ENCODE assay signal across 8 cellular contexts in the genomic region with DNA sequence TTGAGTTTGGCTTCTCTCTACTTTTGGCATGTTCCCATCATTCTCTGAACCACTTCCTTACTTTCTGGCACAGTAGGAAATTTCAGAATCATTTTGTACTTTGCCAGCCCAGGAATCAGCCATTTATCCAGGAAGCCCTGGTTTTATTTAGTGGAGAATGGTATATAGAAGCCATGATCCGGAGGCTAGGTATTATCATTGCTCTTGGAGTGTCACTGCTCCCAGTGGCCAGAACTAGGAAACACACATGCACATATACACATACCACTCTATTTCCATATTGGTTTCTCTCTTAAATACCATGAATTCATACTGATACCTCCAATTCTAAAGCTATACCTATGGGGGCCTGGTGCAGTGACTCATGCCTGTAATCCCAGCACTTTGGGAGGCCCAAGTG. TPM values are rescaled to one million over a fixed set of nuclear protein-coding genes. Genes with fewer than 3 reads are reported as not detected.
DNase-seq lines count a peak whose midpoint lies in the region; ATAC-seq and TF ChIP-seq lines count a peak whose summit lies in the region.

No MANE protein-coding gene starts in this region.

- ATAC-seq in HG03196 (IDR thresholded peaks at IDR 0.05; ENCODE audit: unreplicated experiment) (peak; percentile 62), mucosa of descending colon (peak; percentile 57)
- ATAC-seq in activated T-cell treated with anti-CD3 and anti-CD28 coated beads, Interleukin-2, amount 50 U/mL, for 72 hours (replicated peaks in 1 of 2): peak; percentile 64 to 89
- no peak for ATAC-seq in CD4-positive, alpha-beta T cell (ENCODE audit: poor library complexity)

- H3K4me1 ChIP-seq in mucosa of descending colon (ENCODE audit: low read depth): no peaks in the 10 kb centered on the region
- H3K4me1 ChIP-seq in vagina: no peaks in the 10 kb centered on the region
- H3K4me1 ChIP-seq in neuronal stem cell (ENCODE audit: control insufficient read depth in 2 of 2, insufficient read depth in 1 of 2, low read depth in 1 of 2, low read length in 2 of 2): no peaks in the 10 kb centered on the region

- no peak overlapping the region for H3K27ac Mint-ChIP-seq in activated T-cell treated with anti-CD3 and anti-CD28 coated beads, Interleukin-2, amount 50 U/mL, for 72 hours
- H3K27ac Mint-ChIP-seq in CD4-positive, alpha-beta T cell: no peak overlapping the region

- no peak overlapping the region for H3K4me3 Mint-ChIP-seq in activated T-cell treated with anti-CD3 and anti-CD28 coated beads, Interleukin-2, amount 50 U/mL, for 72 hours
- H3K4me3 Mint-ChIP-seq in CD4-positive, alpha-beta T cell: no peak overlapping the region

- H2BK5ac ChIP-seq in neuronal stem cell (ENCODE audit: low read length): no peak overlapping the region

- H3K36me3 ChIP-seq in mucosa of descending colon (ENCODE audit: low read depth) (no peaks in the 10 kb centered on the region), vagina (no peaks in the 10 kb centered on the region), neuronal stem cell (replicated peaks in 1 of 2; ENCODE audit: control insufficient read depth in 2 of 2, insufficient read depth in 2 of 2, low read length in 2 of 2) (peaks cover 0 to 5% of the 10 kb centered on the region in 2 donors)

- no CpG with 5 or more reads among the region's 1 CpG for WGBS in neuronal stem cell (ENCODE audit: extremely low coverage in 2 of 2, insufficient read length in 2 of 2, insufficient replicate concordance in 1 of 2), 2 donors

- no peak for TF ChIP-seq POLR2A in vagina (IDR thresholded peaks at IDR 0.05)

- TF ChIP-seq CTCF in mucosa of descending colon (IDR thresholded peaks at IDR 0.05) (no peak), vagina (IDR thresholded peaks at IDR 0.05) (no peak)
- no peak for TF ChIP-seq CTCF in CD4-positive, alpha-beta T cell (IDR thresholded peaks at IDR 0.05)

- no peaks in the 10 kb centered on the region for H3K36me3 Mint-ChIP-seq in activated T-cell treated with anti-CD3 and anti-CD28 coated beads, Interleukin-2, amount 50 U/mL, for 72 hours (ENCODE audit: insufficient read depth in 2 of 2)
- peaks cover 5% of the 10 kb centered on the region for H3K36me3 Mint-ChIP-seq in CD4-positive, alpha-beta T cell (ENCODE audit: low read depth)

- no peak overlapping the region for H2BK12ac ChIP-seq in neuronal stem cell (ENCODE audit: low read length)

- no peaks in the 10 kb centered on the region for H3K27me3 Mint-ChIP-seq in activated T-cell treated with anti-CD3 and anti-CD28 coated beads, Interleukin-2, amount 50 U/mL, for 72 hours (ENCODE audit: low read depth)
- H3K27me3 Mint-ChIP-seq in CD4-positive, alpha-beta T cell: no peaks in the 10 kb centered on the region

- intact Hi-C loops in mucosa of descending colon (cut with DNase I, micrococcal nuclease) (no loop called here), vagina (cut with DNase I) (no loop called here)
- intact Hi-C loops in CD4-positive, alpha-beta T cell (cut with DNase I, micrococcal nuclease): no loop called here

- no peak overlapping the region for H4K8ac ChIP-seq in neuronal stem cell (ENCODE audit: low read depth, low read length)

- H3K14ac ChIP-seq in neuronal stem cell (ENCODE audit: low read length): no peak overlapping the region

- H3K18ac ChIP-seq in neuronal stem cell (ENCODE audit: low read length): no peak overlapping the region

- no peak overlapping the region for H3K4me3 ChIP-seq in mucosa of descending colon
- H3K4me3 ChIP-seq in vagina: no peak overlapping the region
- H3K4me3 ChIP-seq in neuronal stem cell (ENCODE audit: low read length in 2 of 2): no peak overlapping the region

- no peak overlapping the region for H2AK5ac ChIP-seq in neuronal stem cell (ENCODE audit: low read depth, low read length)

- H3K27me3 ChIP-seq in vagina (no peaks in the 10 kb centered on the region), neuronal stem cell (ENCODE audit: control insufficient read depth in 3 of 3, insufficient read depth in 3 of 3, low read depth in 1 of 3, low read length in 3 of 3) (no peaks in the 10 kb centered on the region)
- no peaks in the 10 kb centered on the region for H3K27me3 ChIP-seq in CD4-positive, alpha-beta T cell (ENCODE audit: control insufficient read depth, insufficient read depth, low read length)

- no peak overlapping the region for H3K9ac ChIP-seq in neuronal stem cell (ENCODE audit: low read depth, low read length, poor library complexity)

- no peak overlapping the region for H3K23ac ChIP-seq in neuronal stem cell (ENCODE audit: low read depth, low read length, poor library complexity)

- H3K9me3 Mint-ChIP-seq in activated T-cell treated with anti-CD3 and anti-CD28 coated beads, Interleukin-2, amount 50 U/mL, for 72 hours: no peaks in the 10 kb centered on the region
- H3K9me3 Mint-ChIP-seq in CD4-positive, alpha-beta T cell: no peaks in the 10 kb centered on the region

- no peak overlapping the region for H4K91ac ChIP-seq in neuronal stem cell (ENCODE audit: low read depth, low read length, poor library complexity)

- no peak overlapping the region for H3K27ac ChIP-seq in vagina
- H3K27ac ChIP-seq in CD4-positive, alpha-beta T cell (ENCODE audit: low read depth, low read length): no peak overlapping the region
- H3K27ac ChIP-seq in neuronal stem cell (replicated peaks; ENCODE audit: low read length): no peak overlapping the region

- H3K9me3 ChIP-seq in mucosa of descending colon: no peaks in the 10 kb centered on the region
- H3K9me3 ChIP-seq in vagina: no peaks in the 10 kb centered on the region
- H3K9me3 ChIP-seq in CD4-positive, alpha-beta T cell (ENCODE audit: control insufficient read depth, low read length): no peaks in the 10 kb centered on the region
- H3K9me3 ChIP-seq in neuronal stem cell (replicated peaks in 1 of 2; ENCODE audit: control insufficient read depth in 2 of 2, insufficient read depth in 1 of 2, low read depth in 1 of 2, low read length in 2 of 2): no peaks in the 10 kb centered on the region

- H3K4ac ChIP-seq in neuronal stem cell (ENCODE audit: low read length): no peak overlapping the region

- no peak overlapping the region for H3K4me2 ChIP-seq in neuronal stem cell (ENCODE audit: insufficient read depth, low read length, poor library complexity, severe bottlenecking)

- POLR2A ChIA-PET in CD4-positive, alpha-beta T cell (lab: Charles Lee): no interaction called here

- H2BK120ac ChIP-seq in neuronal stem cell (ENCODE audit: low read depth, low read length): no peak overlapping the region

- peak; percentile 6 for DNase-seq in stimulated activated CD4-positive, alpha-beta T cell treated with anti-CD3 and anti-CD28 coated beads, Interleukin-15, amount 100 ng/mL, for 24 hours
- no peak for DNase-seq in stimulated activated CD4-positive, alpha-beta T cell treated with anti-CD3 and anti-CD28 coated beads, Interleukin-4, amount 100 ng/mL, for 1 hour
- peak in 1 of 2 donors; percentile 3 for DNase-seq in activated T-cell treated with anti-CD3 and anti-CD28 coated beads, Interleukin-2, amount 50 U/mL, for 72 hours
- DNase-seq in mucosa of descending colon (no peak), vagina (ENCODE audit: extremely low spot score in 2 of 2) (no peak), neuronal stem cell (ENCODE audit: low spot score) (no peak)
- DNase-seq in CD4-positive, alpha-beta T cell: no peak

- CTCF ChIA-PET in CD4-positive, alpha-beta T cell (lab: Charles Lee): no interaction called here

- peaks cover 2% of the 10 kb centered on the region for H3K79me1 ChIP-seq in neuronal stem cell (ENCODE audit: low read depth, low read length)

- H3K4me1 Mint-ChIP-seq in activated T-cell treated with anti-CD3 and anti-CD28 coated beads, Interleukin-2, amount 50 U/mL, for 72 hours (ENCODE audit: low read depth): peaks cover 13% of the 10 kb centered on the region
- H3K4me1 Mint-ChIP-seq in CD4-positive, alpha-beta T cell (ENCODE audit: low read depth): peaks cover 8% of the 10 kb centered on the region

- no peak overlapping the region for H2BK15ac ChIP-seq in neuronal stem cell (ENCODE audit: low read length)

- H2AFZ ChIP-seq in neuronal stem cell (ENCODE audit: low read length): no peak overlapping the region

RNA-seq across cellular contexts. Expression of a gene that starts 36.3 kb away (rescaled TPM):
- 1 to 10 TPM; 9.1 to 9.2 TPM for total RNA-seq in activated T-cell treated with anti-CD3 and anti-CD28 coated beads, Interleukin-2, amount 50 U/mL, for 72 hours
- total RNA-seq in mucosa of descending colon (10 to 100 TPM in 1 of 3 donors, 1 to 10 TPM in 2; 9.0 to 13.9 (median 9.5) TPM), vagina (12.5 TPM)
- total RNA-seq in CD4-positive, alpha-beta T cell: 1 to 10 TPM; 6.7 to 7.3 TPM
- polyA plus RNA-seq in neuronal stem cell (2013, experiment 1 of 2): 15.6 TPM
- polyA plus RNA-seq in neuronal stem cell (2013, experiment 2 of 2): 15.2 TPM

RNA-seq across cellular contexts. Expression of a gene that starts 37.5 kb away (rescaled TPM):
- 10 to 100 TPM; 61.6 to 68.3 TPM for total RNA-seq in activated T-cell treated with anti-CD3 and anti-CD28 coated beads, Interleukin-2, amount 50 U/mL, for 72 hours
- 100 to 1,000 TPM in 1 of 3 donors, 10 to 100 TPM in 2; 70.6 to 121 (median 77.7) TPM for total RNA-seq in mucosa of descending colon
- 74.2 TPM for total RNA-seq in vagina
- total RNA-seq in CD4-positive, alpha-beta T cell: 10 to 100 TPM; 43.3 to 46.3 TPM
- polyA plus RNA-seq in neuronal stem cell (2013, experiment 1 of 2): 68.5 TPM
- 66.5 TPM for polyA plus RNA-seq in neuronal stem cell (2013, experiment 2 of 2)
